ENCODE assay signal across 16 cellular contexts in genomic region chr4:176125063-176125462, GRCh38. TPM values are rescaled to one million over a fixed set of nuclear protein-coding genes. Genes with fewer than 3 reads are reported as not detected.
A peak's percentile ranks its signal among the peaks of the same experiment; 100 is the strongest.
DNase-seq lines count a peak whose midpoint lies in the region; ATAC-seq and TF ChIP-seq lines count a peak whose summit lies in the region.
"Had no signal": no experiment of that assay in that cellular context is flagged by ENCODE, and none has a peak within 500 bp of the region (broad histone marks: within the 10 kb centered on the region; RNA-seq: fewer than 3 reads in every experiment).

No MANE protein-coding gene starts in this region.

- H3K4me2 ChIP-seq in KMS-11 = peak overlapping the region; percentile 40; the same call in 1 of the 2 replicates
- H3K4me2 ChIP-seq in mesenchymal stem cell (ENCODE audit: low read length, poor library complexity, severe bottlenecking) = no peak overlapping the region
- H3K4me2 ChIP-seq: GM23338 had no signal

- H2AFZ ChIP-seq in KMS-11 (ENCODE audit: low read depth) (no peak overlapping the region), mesenchymal stem cell (ENCODE audit: low read depth, low read length) (no peak overlapping the region)
- H2AFZ ChIP-seq: GM23338 had no signal

- no peaks in the 10 kb centered on the region for H3K36me3 Mint-ChIP-seq in activated naive CD4-positive, alpha-beta T cell treated with anti-CD3 and anti-CD28 coated beads for 36 hours (ENCODE audit: low read depth)

- H3K9me3 ChIP-seq in mesenchymal stem cell (ENCODE audit: control insufficient read depth, low read length) (no peaks in the 10 kb centered on the region), lower lobe of right lung (no peaks in the 10 kb centered on the region)

- no peak for ATAC-seq in HG03159 (IDR thresholded peaks at IDR 0.05; ENCODE audit: unreplicated experiment)
- ATAC-seq in lower lobe of right lung = no peak
- ATAC-seq: GM23338 had no signal

- H3K23ac ChIP-seq in mesenchymal stem cell (ENCODE audit: low read length in 2 of 2) = no peak overlapping the region

- no peaks in the 10 kb centered on the region for H3K79me2 ChIP-seq in KMS-11 (ENCODE audit: insufficient read depth, low read depth)

- CTCF ChIA-PET in activated naive CD4-positive, alpha-beta T cell treated with anti-CD3 and anti-CD28 coated beads for 36 hours (lab: Charles Lee) = interaction anchor here (0.8 to 1.5 kb wide), 2 partner anchors 89 to 216 kb away, joined by 3 to 5 read pairs; no protein-coding TSS in a partner anchor

- H3K27ac ChIP-seq in KMS-11 (no peak overlapping the region), mesenchymal stem cell (ENCODE audit: low read length, poor library complexity, severe bottlenecking) (no peak overlapping the region), lower lobe of right lung (no peak overlapping the region)

- H4K8ac ChIP-seq in mesenchymal stem cell (ENCODE audit: low read length) = no peak overlapping the region

- H3K36me3 ChIP-seq in KMS-11 (ENCODE audit: insufficient read depth) (no peaks in the 10 kb centered on the region), mesenchymal stem cell (ENCODE audit: control insufficient read depth in 1 of 2, insufficient read depth in 2 of 2, low read depth in 1 of 2, low read length in 2 of 2) (no peaks in the 10 kb centered on the region), lower lobe of right lung (no peaks in the 10 kb centered on the region)

- H2BK15ac ChIP-seq in mesenchymal stem cell (ENCODE audit: low read depth, poor library complexity, severe bottlenecking) = no peak overlapping the region

- H2AK5ac ChIP-seq in mesenchymal stem cell (ENCODE audit: low read length, severe bottlenecking) = no peak overlapping the region

- intact Hi-C loops in activated naive CD4-positive, alpha-beta T cell treated with anti-CD3 and anti-CD28 coated beads for 36 hours (cut with micrococcal nuclease) = no loop called here
- intact Hi-C loops in lower lobe of right lung (cut with DNase I) = no loop called here

- H3K9me3 Mint-ChIP-seq in activated naive CD4-positive, alpha-beta T cell treated with anti-CD3 and anti-CD28 coated beads for 36 hours = no peaks in the 10 kb centered on the region
- H3K9me3 Mint-ChIP-seq: CD4-positive, alpha-beta T cell; GM23338 had no signal

- H3K27me3 ChIP-seq in KMS-11 (ENCODE audit: insufficient read depth, low read depth) (no peaks in the 10 kb centered on the region), mesenchymal stem cell (ENCODE audit: control insufficient read depth in 1 of 2, insufficient read depth in 1 of 2, low read length in 2 of 2) (no peaks in the 10 kb centered on the region), lower lobe of right lung (ENCODE audit: low read depth) (no peaks in the 10 kb centered on the region)

- H2BK5ac ChIP-seq in mesenchymal stem cell (ENCODE audit: low read depth, low read length, poor library complexity, severe bottlenecking) = no peak overlapping the region

- H3K4me1 ChIP-seq in KMS-11 (ENCODE audit: low read depth, poor library complexity, severe bottlenecking) (peaks cover 19% of the 10 kb centered on the region), mesenchymal stem cell (ENCODE audit: control insufficient read depth, insufficient read depth, low read depth, low read length) (no peaks in the 10 kb centered on the region), lower lobe of right lung (no peaks in the 10 kb centered on the region)

- H3K14ac ChIP-seq in mesenchymal stem cell (ENCODE audit: low read length in 2 of 2) = no peak overlapping the region

- H3K9ac ChIP-seq in KMS-11 (no peak overlapping the region), mesenchymal stem cell (ENCODE audit: low read length) (no peak overlapping the region)

- no peak overlapping the region for H2BK120ac ChIP-seq in mesenchymal stem cell (ENCODE audit: low read depth, low read length)

- no peak overlapping the region for H3K27ac Mint-ChIP-seq in activated naive CD4-positive, alpha-beta T cell treated with anti-CD3 and anti-CD28 coated beads for 36 hours
- H3K27ac Mint-ChIP-seq: B cell; CD4-positive, alpha-beta T cell had no signal

- peaks cover 5% of the 10 kb centered on the region for H3K27me3 Mint-ChIP-seq in activated naive CD4-positive, alpha-beta T cell treated with anti-CD3 and anti-CD28 coated beads for 36 hours (ENCODE audit: low read depth)
- H3K27me3 Mint-ChIP-seq: B cell had no signal

- no peak overlapping the region for H2BK12ac ChIP-seq in mesenchymal stem cell (ENCODE audit: low read length in 2 of 2)

- no CpG with 5 or more reads among the region's 4 CpGs for WGBS in mesenchymal stem cell

- H4K20me1 ChIP-seq in KMS-11 (ENCODE audit: insufficient read depth) = no peaks in the 10 kb centered on the region

- DNase-seq in EH (ENCODE audit: low read depth) (peak; percentile 7), choroid plexus epithelial cell (ENCODE audit: low read depth) (peak; percentile 4), mesenchymal stem cell (peak; percentile 3), lower lobe of right lung (no peak)
- no peak for DNase-seq in activated naive CD4-positive, alpha-beta T cell treated with anti-CD3 and anti-CD28 coated beads for 36 hours
- DNase-seq: ACHN; C1 segment of cervical spinal cord; Calu3; CD4-positive, alpha-beta T cell; DMS 273 treated with DMSO at 0.1 percent for 48 hours; H7 had no signal

- no peak overlapping the region for H3K4ac ChIP-seq in mesenchymal stem cell (ENCODE audit: low read depth in 1 of 2, low read length in 2 of 2)

- H3K4me3 ChIP-seq in KMS-11 (IDR thresholded peaks at IDR 0.05; ENCODE audit: insufficient read depth, low read depth, low read length) (no peak overlapping the region), choroid plexus epithelial cell (ENCODE audit: low read depth, low read length) (no peak overlapping the region), mesenchymal stem cell (ENCODE audit: insufficient read depth in 1 of 2, low read depth in 1 of 2, low read length in 2 of 2) (no peak overlapping the region), lower lobe of right lung (no peak overlapping the region)
- H3K4me3 ChIP-seq: GM12878, GM23338 had no signal

- TF ChIP-seq CTCF in KMS-11 (conservative IDR thresholded peaks at IDR 0.05; ENCODE audit: low read depth, low read length) = no peak
- no peak for TF ChIP-seq CTCF in choroid plexus epithelial cell (conservative IDR thresholded peaks at IDR 0.05; ENCODE audit: low read depth, low read length)
- no peak for TF ChIP-seq CTCF in lower lobe of right lung (IDR thresholded peaks at IDR 0.05)

- peaks cover 5% of the 10 kb centered on the region for H3K4me1 Mint-ChIP-seq in activated naive CD4-positive, alpha-beta T cell treated with anti-CD3 and anti-CD28 coated beads for 36 hours (ENCODE audit: low read depth)

- no peak overlapping the region for H3K4me3 Mint-ChIP-seq in activated naive CD4-positive, alpha-beta T cell treated with anti-CD3 and anti-CD28 coated beads for 36 hours
- H3K4me3 Mint-ChIP-seq: B cell; CD4-positive, alpha-beta T cell; GM23338 had no signal

- H4K91ac ChIP-seq in mesenchymal stem cell (ENCODE audit: low read length) = no peak overlapping the region

- no peaks in the 10 kb centered on the region for H3K79me1 ChIP-seq in mesenchymal stem cell (replicated peaks; ENCODE audit: low read length, poor library complexity, severe bottlenecking)

- no peak overlapping the region for H3K18ac ChIP-seq in mesenchymal stem cell (ENCODE audit: low read depth in 1 of 2, low read length in 2 of 2)

RNA-seq across cellular contexts. Expression of gene WDR17, which starts 59.4 kb away (rescaled TPM):
- 1.2 TPM for polyA plus RNA-seq in mesenchymal stem cell (2013, experiment 1 of 2)
- polyA plus RNA-seq in mesenchymal stem cell (2013, experiment 2 of 2) = 1.6 TPM
- total RNA-seq in activated naive CD4-positive, alpha-beta T cell treated with anti-CD3 and anti-CD28 coated beads for 36 hours = 1 to 10 TPM; 1.4 to 1.7 TPM
- total RNA-seq in lower lobe of right lung = 5.6 TPM

Comparison
In these comparisons a context has a peak if more than half of its experiments do, and no peak if none do; other contexts are left out.
1. DNase-seq: peak in EH (single experiment), choroid plexus epithelial cell (single experiment) and mesenchymal stem cell (single experiment); none in activated naive CD4-positive, alpha-beta T cell treated with anti-CD3 and anti-CD28 coated beads for 36 hours (single experiment) and lower lobe of right lung (single experiment).